8 cellular contexts compared by ENCODE assay signal in genomic region chr2:208062113-208062512, GRCh38. TPM values are rescaled to one million over a fixed set of nuclear protein-coding genes. Genes with fewer than 3 reads are reported as not detected.
A peak's percentile ranks its signal among the peaks of the same experiment; 100 is the strongest.
DNase-seq lines count a peak whose midpoint lies in the region; ATAC-seq, FAIRE-seq and TF ChIP-seq lines count a peak whose summit lies in the region.

No MANE protein-coding gene starts in this region.

- peak; percentile 71; a peak in 4 of 5 replicates for TF ChIP-seq RAD21 in A549 (conservative IDR thresholded peaks at IDR 0.05 in 1 of 2, IDR thresholded peaks at IDR 0.05 in 1 of 2)

- H2AFZ ChIP-seq in PC-3 (ENCODE audit: low read length) = no peak overlapping the region

- intact Hi-C loops in PC-3 (cut with micrococcal nuclease) = loop anchor here (5.0 kb wide), 1 partner anchor 90 kb away; no protein-coding TSS in a partner anchor

- TF ChIP-seq CTCF in A549 (IDR thresholded peaks at IDR 0.05) (peak; percentile 63), GM10266 (IDR thresholded peaks at IDR 0.05; ENCODE audit: control insufficient read depth, insufficient read depth, low read depth, missing control alignments) (peak; percentile 31), PC-3 (conservative IDR thresholded peaks at IDR 0.05; ENCODE audit: low read depth, low read length) (peak; percentile 71), fibroblast of mammary gland (conservative IDR thresholded peaks at IDR 0.05; ENCODE audit: control insufficient read depth, insufficient read depth, low read depth, low read length) (peak; percentile 45)

- ATAC-seq in A549 (peak; percentile 84 to 94), PC-3 (peak; percentile 40; the same call in 1 of the 2 replicates), HG03025 (IDR thresholded peaks at IDR 0.05; ENCODE audit: low FRiP score, unreplicated experiment) (no peak)

- H4K20me1 ChIP-seq in PC-3 (ENCODE audit: low read length) = no peaks in the 10 kb centered on the region

- H3K27ac ChIP-seq in A549 (no peak overlapping the region), PC-3 (ENCODE audit: low read length) (no peak overlapping the region)

- no peaks in the 10 kb centered on the region for H3F3A ChIP-seq in PC-3 (ENCODE audit: low read length, unreplicated experiment)

- no TSS peak for BruUV-seq in PC-3 (replicated peaks; lab: Mats Ljungman, UMichigan)

- TF ChIP-seq POLR2A in A549 (IDR thresholded peaks at IDR 0.05; ENCODE audit: low read length) (no peak), H54 (IDR thresholded peaks at IDR 0.05; ENCODE audit: low read depth, low read length) (no peak)

- H3K9ac ChIP-seq in PC-3 (ENCODE audit: low read length) = no peak overlapping the region

- H3K9me3 ChIP-seq in A549 (no peaks in the 10 kb centered on the region), PC-3 (ENCODE audit: low read length) (no peaks in the 10 kb centered on the region)

- POLR2A ChIA-PET in A549 (lab: Yijun Ruan, JAX) = no interaction called here
- POLR2A ChIA-PET in PC-3 (lab: Charles Lee; ENCODE audit: unreplicated experiment) = no interaction called here

- H3K9me2 ChIP-seq in PC-3 (replicated peaks; ENCODE audit: low read length) = no peaks in the 10 kb centered on the region

- no peaks in the 10 kb centered on the region for H3K27me3 ChIP-seq in PC-3 (ENCODE audit: low read length)

- FAIRE-seq in A549 (lab: Jason Lieb, UNC) (no peak), H54 (lab: Jason Lieb, UNC) (no peak)

- no peaks in the 10 kb centered on the region for H3K4me1 ChIP-seq in A549
- H3K4me1 ChIP-seq in PC-3 (ENCODE audit: insufficient read depth, low read length) = peaks cover 8% of the 10 kb centered on the region; the same call in 1 of the 2 replicates

- no peak for TF ChIP-seq EP300 in A549 (IDR thresholded peaks at IDR 0.05)

- H3K4me2 ChIP-seq in A549 = no peak overlapping the region
- H3K4me2 ChIP-seq in PC-3 (ENCODE audit: low read length) = no peak overlapping the region

- CTCF ChIA-PET in A549 (lab: Yijun Ruan, JAX) = interaction anchor here (0.7 to 2.9 kb wide), 9 partner anchors 10 to 319 kb away, joined by 3 to 12 read pairs (median 5); no protein-coding TSS in a partner anchor
- CTCF ChIA-PET in PC-3 (lab: Charles Lee) = no interaction called here

- peak in 1 of 2 experiments; percentile 65 for DNase-seq in A549 (ENCODE audit: low read depth in 1 of 2, low spot score in 1 of 2)
- DNase-seq in GM10266 (ENCODE audit: extremely low spot score) = no peak
- peak; percentile 61 for DNase-seq in PC-3
- peak; percentile 60 for DNase-seq in fibroblast of mammary gland (ENCODE audit: low read depth)
- no peak for DNase-seq in H54 (ENCODE audit: insufficient read length, low spot score)
- DNase-seq in NCI-H187 treated with DMSO at 0.1 percent for 48 hours (lab: John Stamatoyannopoulos, UW) = no peak
- no peak for DNase-seq in activated CD4-positive, CD25-positive, alpha-beta regulatory T cell (lab: John Stamatoyannopoulos, UW)

- 35% methylated on average over 4 of the region's 4 CpGs for WGBS in A549 (ENCODE audit: missing lambda C conversion rate)

- no peaks in the 10 kb centered on the region for H3K79me2 ChIP-seq in PC-3 (ENCODE audit: low read length)

- H3K4me3 ChIP-seq in A549 = no peak overlapping the region
- no peak overlapping the region for H3K4me3 ChIP-seq in PC-3 (ENCODE audit: low read length)
- H3K4me3 ChIP-seq in fibroblast of mammary gland (ENCODE audit: control insufficient read depth, low read depth, low read length) = no peak overlapping the region

- H3K36me3 ChIP-seq in PC-3 (ENCODE audit: low read depth, low read length) = no peaks in the 10 kb centered on the region

TF ChIP-seq in A549, 52 proteins besides CTCF, POLR2A, EP300 and RAD21:
- TF ChIP-seq PBX3 (IDR thresholded peaks at IDR 0.05) = no peak
- TF ChIP-seq FOSL2 (IDR thresholded peaks at IDR 0.05) = no peak
- TF ChIP-seq FOSL2 (CRISPR knock-in tag; IDR thresholded peaks at IDR 0.05) = peak; percentile 74
- TF ChIP-seq CEBPB (IDR thresholded peaks at IDR 0.05) = no peak
- TF ChIP-seq SMC3 (IDR thresholded peaks at IDR 0.05) = peak; percentile 44

RNA-seq across cellular contexts. Expression of gene PLEKHM3, which starts 36.8 kb away (rescaled TPM):
- polyA plus RNA-seq in A549 (2011; rRNA removed) (6.5 and 7.0 TPM in 2 replicates), A549 (2017; fragmentation: RNase III; extraction: RNeasy Plus Mini Kit Qiagen cat#74134 plus additional on column Dnase treatment) (2.4 to 2.9 TPM (median 2.7 TPM) in 3 replicates)
- 1.7 and 2.3 TPM in 2 replicates for polyA plus RNA-seq in A549 (2012; cell fraction: cytosol; rRNA removed)
- polyA plus RNA-seq in A549 (2012; cell fraction: nucleus; rRNA removed) = 1.5 TPM in 2 replicates
- polyA minus RNA-seq in A549 (2011; rRNA and poly(A)+ RNA removed) = 21.9 and 23.6 TPM in 2 replicates
- 5.9 and 7.9 TPM in 2 replicates for total RNA-seq in PC-3 (2014; rRNA removed)

Comparison
In these comparisons a context has a peak if more than half of its experiments do, and no peak if none do; other contexts are left out.
1. DNase-seq: peak in PC-3 (single experiment) and fibroblast of mammary gland (single experiment); none in GM10266 (single experiment), H54 (single experiment), NCI-H187 treated with DMSO at 0.1 percent for 48 hours (single experiment) and activated CD4-positive, CD25-positive, alpha-beta regulatory T cell (0 of 4).
2. Peak in every context shown above with its lines, with median percentiles within 50 percentile points of each other: CTCF ChIP-seq.